8 cellular contexts compared by ENCODE assay signal in genomic region chr10:100286051-100287033, GRCh38. TPM values are rescaled to one million over a fixed set of nuclear protein-coding genes. Genes with fewer than 3 reads are reported as not detected.
DNase-seq lines count a peak whose midpoint lies in the region; ATAC-seq and TF ChIP-seq lines count a peak whose summit lies in the region.

TSS of gene BLOC1S2 (minus strand) at chr10:100286680. CDS start at chr10:100286659, 21 bp downstream.

- peak within 1 kb of the TSS; percentile 77 for H3K27ac ChIP-seq in RWPE2 (ENCODE audit: poor library complexity, severe bottlenecking)

- H3K27me3 ChIP-seq in RWPE2 (ENCODE audit: insufficient read depth, poor library complexity, severe bottlenecking) = no peaks in the 10 kb centered on the region

- H3K4me3 Mint-ChIP-seq in nephron = peak within 1 kb of the TSS; percentile 98 to 100 (median 99)

- peak within 1 kb of the TSS; percentile 94 to 97 (median 96) for H3K27ac Mint-ChIP-seq in nephron

- H3K4me1 ChIP-seq in RWPE2 (ENCODE audit: insufficient read depth, poor library complexity, severe bottlenecking) = peaks cover 8% of the 10 kb centered on the region

- H3K9me3 ChIP-seq in RWPE2 (ENCODE audit: severe bottlenecking) = no peaks in the 10 kb centered on the region

- TF ChIP-seq CTCF in RWPE2 (IDR thresholded peaks at IDR 0.05; ENCODE audit: poor library complexity, severe bottlenecking) (no peak), fibroblast of pulmonary artery (IDR thresholded peaks at IDR 0.05; ENCODE audit: low read length, missing control alignments) (no peak), nephron (IDR thresholded peaks at IDR 0.05; ENCODE audit: unreplicated experiment in 3 of 3) (no peak)

- no peaks in the 10 kb centered on the region for H3K9me3 Mint-ChIP-seq in nephron

- peaks cover 23% of the 10 kb centered on the region for H3K4me1 Mint-ChIP-seq in nephron

- H3K4me3 ChIP-seq in RWPE2 (ENCODE audit: severe bottlenecking) (peak within 1 kb of the TSS; percentile 61), fibroblast of pulmonary artery (replicated peaks; ENCODE audit: low read depth, low read length) (peak within 1 kb of the TSS; percentile 98)

- H3K36me3 Mint-ChIP-seq in nephron (ENCODE audit: low read depth) = peaks cover 9% of the 10 kb centered on the region

- peaks cover 32% of the 10 kb centered on the region for H3K36me3 ChIP-seq in RWPE2 (ENCODE audit: low read depth)

- ATAC-seq in GM21825 (IDR thresholded peaks at IDR 0.05; ENCODE audit: unreplicated experiment) = peak; percentile 85
- ATAC-seq in RWPE2 (ENCODE audit: low read depth) = peak; percentile 89
- peak; percentile 92 for ATAC-seq in stimulated activated naive CD8-positive, alpha-beta T cell treated with anti-CD3 and anti-CD28 coated beads, Interleukin-15, Interleukin-2, amounts not matched to agents 100 U/mL and 50 U/mL, for 24 hours

- DNase-seq in Daoy (ENCODE audit: low read depth) (peak; percentile 90), Kasumi-1 (lab: John Stamatoyannopoulos, UW) (peak; percentile 86 to 90), RWPE2 (ENCODE audit: low spot score) (peak; percentile 91), fibroblast of pulmonary artery (ENCODE audit: low read depth) (peak; percentile 92)
- DNase-seq in activated effector memory CD4-positive, alpha-beta T cell treated with Interleukin-2 at 50 U/mL for 16 hours = peak; percentile 83
- DNase-seq in stimulated activated naive CD8-positive, alpha-beta T cell treated with anti-CD3 and anti-CD28 coated beads, Interleukin-15, Interleukin-2, amounts not matched to agents 100 U/mL and 50 U/mL, for 24 hours = peak; percentile 92

- peaks cover 12% of the 10 kb centered on the region for H3K27me3 Mint-ChIP-seq in nephron (ENCODE audit: low read depth)

RNA-seq across cellular contexts. Expression of gene BLOC1S2, which starts in this region (rescaled TPM):
- 67.8 and 71.7 TPM in 2 replicates for total RNA-seq in Daoy (2014; rRNA removed; shearing (Covaris generic))

Comparison
In these comparisons a context has a peak if more than half of its experiments do, and no peak if none do; other contexts are left out.
1. Peak in every context shown above with its lines: DNase-seq, ATAC-seq, H3K4me3 ChIP-seq and H3K27ac ChIP-seq.